Comparison of ENCODE assay signal across 8 cellular contexts in the genomic region with DNA sequence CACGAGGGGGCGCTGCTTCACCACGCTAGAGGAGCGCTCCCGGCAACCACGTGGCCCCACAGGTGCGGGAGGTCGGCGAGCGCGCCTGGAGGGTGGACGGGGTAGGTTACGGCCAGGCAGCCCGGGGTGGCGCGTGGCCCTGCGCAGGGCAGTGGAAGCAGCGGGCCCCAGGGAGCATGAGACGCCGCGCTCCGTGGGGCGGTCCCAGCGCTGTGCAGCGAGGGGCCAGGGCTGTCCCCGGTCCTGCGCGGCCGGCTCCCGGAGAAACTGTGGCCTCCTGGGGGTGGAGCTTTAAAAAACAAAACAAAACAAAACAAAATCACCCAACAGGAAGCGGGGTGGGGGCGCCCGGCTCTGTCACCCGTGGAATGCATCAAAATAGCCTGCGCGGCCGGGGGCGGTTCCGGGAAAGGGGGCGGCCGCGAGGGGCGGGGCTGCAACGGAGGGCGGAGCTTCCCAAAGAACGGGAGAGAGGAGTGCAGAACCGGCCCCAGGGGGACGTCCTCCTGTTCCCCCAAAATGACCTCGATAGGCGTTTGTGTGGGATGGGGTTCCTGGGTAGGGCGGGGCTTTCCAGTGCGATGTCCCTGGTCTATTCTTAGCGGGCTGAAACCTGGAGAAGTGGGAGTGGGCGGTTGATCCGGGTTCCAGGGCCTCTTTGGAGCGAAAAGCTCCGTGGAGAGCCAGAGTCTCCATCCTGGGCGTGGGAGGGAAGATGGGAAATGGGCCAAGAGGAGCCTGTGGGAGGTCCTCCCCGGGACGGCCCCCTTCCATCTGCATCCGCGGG. TPM values are rescaled to one million over a fixed set of nuclear protein-coding genes. Genes with fewer than 3 reads are reported as not detected.
A peak's percentile ranks its signal among the peaks of the same experiment; 100 is the strongest.
DNase-seq lines count a peak whose midpoint lies in the region; ATAC-seq, FAIRE-seq and TF ChIP-seq lines count a peak whose summit lies in the region.

No MANE protein-coding gene starts in this region.

- ATAC-seq in GM18520 (IDR thresholded peaks at IDR 0.05; ENCODE audit: unreplicated experiment) (peak; percentile 73), HG03066 (IDR thresholded peaks at IDR 0.05; ENCODE audit: low read depth, unreplicated experiment) (peak; percentile 66)
- peak; percentile 79 to 82 for ATAC-seq in activated CD4-positive, CD25-positive, alpha-beta regulatory T cell treated with anti-CD3 and anti-CD28 coated beads, Interleukin-2, amount 50 U/mL, for 24 hours

- H3K9ac ChIP-seq in kidney (ENCODE audit: low read length in 2 of 2): peak overlapping the region in 1 of 2 donors; percentile 55

- BruUV-seq in A673 (replicated peaks; lab: Mats Ljungman, UMichigan): no TSS peak

- H3K27ac ChIP-seq in A673 (ENCODE audit: low read depth, low read length, poor library complexity, severe bottlenecking) (peak overlapping the region; percentile 80), kidney (ENCODE audit: low read depth in 2 of 2, low read length in 2 of 2) (peak overlapping the region; percentile 79 to 80)

- POLR2A ChIA-PET in A673 (lab: Charles Lee; ENCODE audit: low non-redundant PET): interaction anchor here (0.6 kb wide), 2 partner anchors 645 to 756 kb away, joined by 3 read pairs; no protein-coding TSS in a partner anchor

- intact Hi-C loops in A673 (cut with micrococcal nuclease; ENCODE audit: unreplicated experiment) (loop anchor here (1.0 to 10.0 kb wide), 3 partner anchors 156 to 482 kb away; no protein-coding TSS in a partner anchor), kidney (cut with DNase I) (loop anchor here (10.0 kb wide), 1 partner anchor 142 kb away; no protein-coding TSS in a partner anchor)

- no peaks in the 10 kb centered on the region for H3K27me3 ChIP-seq in A673 (replicated peaks; ENCODE audit: insufficient read depth, low read depth, low read length, poor library complexity)

- H3K4me3 ChIP-seq in A673 (ENCODE audit: low read depth, low read length, poor library complexity, severe bottlenecking) (peak overlapping the region; percentile 71), kidney (ENCODE audit: low read length in 2 of 2) (peak overlapping the region; percentile 33 to 64)

- CTCF ChIA-PET in A673 (lab: Charles Lee): interaction anchor here (0.7 to 1.2 kb wide), 9 partner anchors 28 to 646 kb away, joined by 3 to 18 read pairs (median 4); no protein-coding TSS in a partner anchor

- H3K4me1 ChIP-seq in A673 (ENCODE audit: insufficient read depth, low read length, poor library complexity, severe bottlenecking) (peaks cover 3% of the 10 kb centered on the region), kidney (ENCODE audit: control insufficient read depth in 1 of 2, insufficient read depth in 1 of 2, low read depth in 1 of 2, low read length in 2 of 2) (peaks cover 0 to 7% of the 10 kb centered on the region in 2 donors)

- H3K36me3 ChIP-seq in A673 (ENCODE audit: insufficient read depth, low read length, poor library complexity, severe bottlenecking): no peaks in the 10 kb centered on the region
- no peaks in the 10 kb centered on the region for H3K36me3 ChIP-seq in kidney (ENCODE audit: control insufficient read depth in 1 of 2, insufficient read depth in 2 of 2, low read length in 2 of 2)

- H3K9me3 ChIP-seq in A673 (ENCODE audit: low read depth, low read length, poor library complexity, severe bottlenecking): no peaks in the 10 kb centered on the region
- H3K9me3 ChIP-seq in kidney (ENCODE audit: control insufficient read depth in 1 of 2, low read length in 2 of 2): no peaks in the 10 kb centered on the region

- no peak for FAIRE-seq in kidney (lab: Jason Lieb, UNC)

- peak; percentile 90 for DNase-seq in A673 (ENCODE audit: low spot score)
- DNase-seq in NCI-H2171 treated with DMSO at 0.1 percent for 48 hours (lab: John Stamatoyannopoulos, UW): peak; percentile 74
- DNase-seq in central memory CD4-positive, alpha-beta T cell: peak; percentile 88
- peak; percentile 97 for DNase-seq in kidney
- DNase-seq in stimulated activated CD4-positive, alpha-beta T cell treated with anti-CD3 and anti-CD28 coated beads, Interleukin-12 subunit alpha, Interleukin-12 subunit beta, amount 100 ng/mL, for 4 hours: peak; percentile 96

- TF ChIP-seq CTCF in A673 (conservative IDR thresholded peaks at IDR 0.05; ENCODE audit: low read depth, low read length) (peak; percentile 92; the same call in 1 of the 2 replicates), kidney (IDR thresholded peaks at IDR 0.05; ENCODE audit: borderline replicate concordance, extremely low read depth, insufficient read depth) (no peak)

RNA-seq across cellular contexts. Expression of a gene that starts 27.3 kb away (rescaled TPM):
- 38.4 and 49.3 TPM in 2 replicates for total RNA-seq in A673 (2021)
- 24.3 TPM for total RNA-seq in kidney
- polyA plus RNA-seq in kidney (ENCODE audit: insufficient read depth, low read depth, low replicate concordance): 3.3 TPM

RNA-seq across cellular contexts. Expression of a gene that starts 53.6 kb away (rescaled TPM):
- total RNA-seq in A673 (2021) (34.1 and 38.8 TPM in 2 replicates), kidney (55.3 TPM)
- 45.8 TPM for polyA plus RNA-seq in kidney (ENCODE audit: insufficient read depth, low read depth, low replicate concordance)

RNA-seq across cellular contexts. Expression of a gene that starts 53.8 kb away (rescaled TPM):
- total RNA-seq in A673 (2021) (7.2 and 8.5 TPM in 2 replicates), kidney (27.9 TPM)
- polyA plus RNA-seq in kidney (ENCODE audit: insufficient read depth, low read depth, low replicate concordance): 14.3 TPM

Comparison
In these comparisons a context has a peak if more than half of its experiments do, and no peak if none do; other contexts are left out.
1. Peak in every context shown above with its lines: DNase-seq, ATAC-seq, H3K4me3 ChIP-seq and H3K27ac ChIP-seq.